Comparison of ENCODE assay signal across 9 cellular contexts in the genomic region with DNA sequence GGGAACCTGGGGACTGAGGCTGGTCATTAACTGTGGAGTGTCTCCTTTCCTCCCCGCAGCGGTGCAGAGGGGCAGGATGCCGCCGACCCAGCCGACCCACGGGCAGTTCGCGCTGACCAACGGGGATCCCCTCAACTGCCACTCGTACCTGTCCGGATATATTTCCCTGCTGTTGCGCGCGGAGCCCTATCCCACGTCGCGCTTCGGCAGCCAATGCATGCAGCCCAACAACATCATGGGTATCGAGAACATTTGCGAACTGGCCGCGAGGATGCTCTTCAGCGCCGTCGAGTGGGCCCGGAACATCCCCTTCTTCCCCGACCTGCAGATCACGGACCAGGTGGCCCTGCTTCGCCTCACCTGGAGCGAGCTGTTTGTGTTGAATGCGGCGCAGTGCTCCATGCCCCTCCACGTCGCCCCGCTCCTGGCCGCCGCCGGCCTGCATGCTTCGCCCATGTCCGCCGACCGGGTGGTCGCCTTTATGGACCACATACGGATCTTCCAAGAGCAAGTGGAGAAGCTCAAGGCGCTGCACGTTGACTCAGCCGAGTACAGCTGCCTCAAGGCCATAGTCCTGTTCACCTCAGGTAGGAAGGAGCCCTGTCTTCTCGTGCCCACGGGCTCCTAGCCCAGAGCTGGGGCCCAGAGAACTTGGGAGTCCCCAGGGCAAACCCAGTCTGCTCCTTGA. TPM values are rescaled to one million over a fixed set of nuclear protein-coding genes. Genes with fewer than 3 reads are reported as not detected.
A peak's percentile ranks its signal among the peaks of the same experiment; 100 is the strongest.
DNase-seq lines count a peak whose midpoint lies in the region; ATAC-seq and TF ChIP-seq lines count a peak whose summit lies in the region.
"Had no signal": no experiment of that assay in that cellular context is flagged by ENCODE, and none has a peak within 500 bp of the region (broad histone marks: within the 10 kb centered on the region; RNA-seq: fewer than 3 reads in every experiment).

No MANE protein-coding gene starts in this region.

- TF ChIP-seq CTCF in epithelial cell of esophagus (IDR thresholded peaks at IDR 0.05; ENCODE audit: insufficient read depth, low read depth, low read length, missing control alignments), result no peak
- no peak for TF ChIP-seq CTCF in natural killer cell (IDR thresholded peaks at IDR 0.05)

- H3K4me3 ChIP-seq in epithelial cell of esophagus (ENCODE audit: low read length), result peak overlapping the region; percentile 68

- peaks cover 14% of the 10 kb centered on the region for H3K36me3 Mint-ChIP-seq in natural killer cell
- no peaks in the 10 kb centered on the region for H3K36me3 Mint-ChIP-seq in activated T-cell treated with anti-CD3 and anti-CD28 coated beads, Interleukin-2, amount 50 U/mL, for 4 hours (ENCODE audit: insufficient read depth)

- H3K27ac Mint-ChIP-seq in natural killer cell, result no peak overlapping the region
- H3K27ac Mint-ChIP-seq: CD4-positive, alpha-beta T cell had no signal

- ATAC-seq in Right ventricle myocardium inferior (no peak), left cardiac atrium (no peak), natural killer cell (no peak), HG03175 (IDR thresholded peaks at IDR 0.05; ENCODE audit: unreplicated experiment) (no peak), GM18867 (IDR thresholded peaks at IDR 0.05; ENCODE audit: unreplicated experiment) (no peak)
- ATAC-seq in activated T-cell treated with anti-CD3 and anti-CD28 coated beads, Interleukin-2, amount 50 U/mL, for 4 hours, result no peak

- intact Hi-C loops in Right ventricle myocardium inferior (cut with DNase I) (loop anchor here (10.0 kb wide), 2 partner anchors 1309 to 1631 kb away; a partner anchor contains a TSS), left cardiac atrium (cut with DNase I) (no loop called here), natural killer cell (cut with micrococcal nuclease) (no loop called here)

- H3K9me3 Mint-ChIP-seq in natural killer cell, result peaks cover 0 to 5% of the 10 kb centered on the region in 2 donors
- no peaks in the 10 kb centered on the region for H3K9me3 Mint-ChIP-seq in activated T-cell treated with anti-CD3 and anti-CD28 coated beads, Interleukin-2, amount 50 U/mL, for 4 hours

- H3K4me3 Mint-ChIP-seq in natural killer cell, result peak overlapping the region; percentile 77
- no peak overlapping the region for H3K4me3 Mint-ChIP-seq in activated T-cell treated with anti-CD3 and anti-CD28 coated beads, Interleukin-2, amount 50 U/mL, for 4 hours

- DNase-seq in Right ventricle myocardium inferior (ENCODE audit: missing footprints) (peak; percentile 57), left cardiac atrium (no peak), epithelial cell of esophagus (ENCODE audit: low read depth) (peak; percentile 32), natural killer cell (no peak), NCI-H2107 treated with DMSO at 0.1 percent for 48 hours (lab: John Stamatoyannopoulos, UW; ENCODE audit: unreplicated experiment) (no peak)
- no peak for DNase-seq in activated T-cell treated with anti-CD3 and anti-CD28 coated beads, Interleukin-2, amount 50 U/mL, for 4 hours
- DNase-seq: CD4-positive, alpha-beta T cell had no signal

- peaks cover 61 to 63% of the 10 kb centered on the region in 2 donors for H3K27me3 Mint-ChIP-seq in natural killer cell (ENCODE audit: low read depth in 2 of 2)
- peaks cover 81% of the 10 kb centered on the region for H3K27me3 Mint-ChIP-seq in activated T-cell treated with anti-CD3 and anti-CD28 coated beads, Interleukin-2, amount 50 U/mL, for 4 hours (ENCODE audit: low read depth)

- peaks cover 21 to 29% of the 10 kb centered on the region in 2 donors for H3K4me1 Mint-ChIP-seq in natural killer cell
- peaks cover 18% of the 10 kb centered on the region for H3K4me1 Mint-ChIP-seq in activated T-cell treated with anti-CD3 and anti-CD28 coated beads, Interleukin-2, amount 50 U/mL, for 4 hours (ENCODE audit: low read depth)

RNA-seq across cellular contexts. Expression of a gene that starts 3.7 kb away (rescaled TPM):
- total RNA-seq in Right ventricle myocardium inferior (14.2 TPM), left cardiac atrium (10 to 100 TPM; 41.2 to 43.5 TPM), natural killer cell (not detected)
- total RNA-seq in activated T-cell treated with anti-CD3 and anti-CD28 coated beads, Interleukin-2, amount 50 U/mL, for 4 hours, result under 1 TPM; 0.13 to 0.24 (median 0.15) TPM
- total RNA-seq: CD4-positive, alpha-beta T cell had no signal

Comparison
In these comparisons a context has a peak if more than half of its experiments do, and no peak if none do; other contexts are left out.
1. DNase-seq: peak in Right ventricle myocardium inferior (single experiment) and epithelial cell of esophagus (single experiment); none in left cardiac atrium (single experiment), natural killer cell (single experiment), activated T-cell treated with anti-CD3 and anti-CD28 coated beads, Interleukin-2, amount 50 U/mL, for 4 hours (single experiment) and NCI-H2107 treated with DMSO at 0.1 percent for 48 hours (single experiment).
2. RNA of a gene that starts 3.7 kb away (total RNA-seq): 41.2 to 43.5 TPM in left cardiac atrium and 14.2 TPM in Right ventricle myocardium inferior (single experiment); 0.13 to 0.24 TPM in activated T-cell treated with anti-CD3 and anti-CD28 coated beads, Interleukin-2, amount 50 U/mL, for 4 hours and not detected in natural killer cell; every median in the first group is over 10 times any median in the second.